ENCODE assay signal across 24 cellular contexts in genomic region chr17:80851277-80851925, GRCh38.
DNase-seq lines count a peak whose midpoint lies in the region; ATAC-seq and TF ChIP-seq lines count a peak whose summit lies in the region.
"Had no signal": no experiment of that assay in that cellular context is flagged by ENCODE, and none has a peak within 500 bp of the region (broad histone marks: within the 10 kb centered on the region; RNA-seq: fewer than 3 reads in every experiment).

No MANE protein-coding gene starts in this region.

- intact Hi-C loops in activated naive CD4-positive, alpha-beta T cell treated with anti-CD3 and anti-CD28 coated beads for 36 hours (cut with micrococcal nuclease) = no loop called here
- intact Hi-C loops in spleen (cut with DNase I; ENCODE audit: low total_unique reads) (no loop called here), CD14-positive monocyte (cut with micrococcal nuclease) (no loop called here)

- H3K27ac ChIP-seq in RWPE2 (ENCODE audit: poor library complexity, severe bottlenecking) = peak overlapping the region; percentile 63
- H3K27ac ChIP-seq in spleen = no peak overlapping the region
- H3K27ac ChIP-seq: esophagus squamous epithelium, ovary had no signal

- WGBS in spleen, 5 donors = 90 to 95% (median 93%) methylated on average over 17 of the region's 17 CpGs

- no peak overlapping the region for H3K4me3 Mint-ChIP-seq in activated naive CD4-positive, alpha-beta T cell treated with anti-CD3 and anti-CD28 coated beads for 36 hours
- no peak overlapping the region for H3K4me3 Mint-ChIP-seq in CD14-positive monocyte
- H3K4me3 Mint-ChIP-seq: CD8-positive, alpha-beta T cell; naive B cell had no signal

- no peak for TF ChIP-seq CTCF in RWPE2 (IDR thresholded peaks at IDR 0.05; ENCODE audit: poor library complexity, severe bottlenecking)
- TF ChIP-seq CTCF in spleen (IDR thresholded peaks at IDR 0.05 in 8 of 11, conservative IDR thresholded peaks at IDR 0.05 in 3 of 11) = no peak
- TF ChIP-seq CTCF in CD14-positive monocyte (IDR thresholded peaks at IDR 0.05) = no peak

- peaks cover 31% of the 10 kb centered on the region for H3K36me3 ChIP-seq in RWPE2 (ENCODE audit: low read depth)
- H3K36me3 ChIP-seq in spleen = peaks cover 0 to 78% (median 10%) of the 10 kb centered on the region in 6 donors
- H3K36me3 ChIP-seq: ovary had no signal

- no peak for DNase-seq in activated naive CD4-positive, alpha-beta T cell treated with anti-CD3 and anti-CD28 coated beads for 36 hours
- DNase-seq in activated naive CD4-positive, alpha-beta T cell treated with anti-CD3 and anti-CD28 coated beads, Interleukin-2, amount 50 U/mL, for 16 hours = no peak
- DNase-seq in RWPE2 (ENCODE audit: low spot score) = peak; percentile 51
- DNase-seq in ecto neural progenitor cell (ENCODE audit: low spot score) = peak; percentile 45
- DNase-seq in spleen = peak; percentile 50
- DNase-seq in CD14-positive monocyte (ENCODE audit: low spot score) = no peak
- DNase-seq: activated CD8-positive, alpha-beta memory T cell treated with anti-CD3 and anti-CD28 coated beads for 24 hours; CD8-positive, alpha-beta T cell; effector CD8-positive, alpha-beta T cell; esophagus squamous epithelium; GOT3; KG1; mesendoderm; MV-4-11; naive B cell; NCI-H1694 treated with DMSO at 0.1 percent for 48 hours; NCI-H2227 treated with DMSO at 0.1 percent for 48 hours; PC-3; SIG-M5; T-helper 1 cell had no signal

- H3K4me1 ChIP-seq in RWPE2 (ENCODE audit: insufficient read depth, poor library complexity, severe bottlenecking) (peaks cover 39% of the 10 kb centered on the region), spleen (peaks cover 0 to 30% (median 10%) of the 10 kb centered on the region in 6 donors)

- H3K9me3 ChIP-seq in RWPE2 (ENCODE audit: severe bottlenecking) = no peaks in the 10 kb centered on the region
- no peaks in the 10 kb centered on the region for H3K9me3 ChIP-seq in spleen
- H3K9me3 ChIP-seq: esophagus squamous epithelium, ovary had no signal

- ATAC-seq in RWPE2 (ENCODE audit: low read depth) = no peak
- no peak for ATAC-seq in HG03095 (IDR thresholded peaks at IDR 0.05; ENCODE audit: unreplicated experiment)
- no peak for ATAC-seq in SK-N-SH treated with all-trans-retinoic acid at 6 μM for 48 hours
- ATAC-seq: CD8-positive, alpha-beta T cell; sciatic nerve had no signal

- no peak overlapping the region for H3K4me3 ChIP-seq in RWPE2 (ENCODE audit: severe bottlenecking)
- no peak overlapping the region for H3K4me3 ChIP-seq in spleen
- H3K4me3 ChIP-seq: esophagus squamous epithelium, ovary had no signal

- TF ChIP-seq POLR2A in spleen (IDR thresholded peaks at IDR 0.05) = no peak

- H3K27ac Mint-ChIP-seq in activated naive CD4-positive, alpha-beta T cell treated with anti-CD3 and anti-CD28 coated beads for 36 hours = peak overlapping the region; percentile 44
- H3K27ac Mint-ChIP-seq in CD14-positive monocyte = peak overlapping the region in 2 of 7 donors; percentile 16 to 33
- H3K27ac Mint-ChIP-seq: CD8-positive, alpha-beta T cell; naive B cell had no signal

- no peaks in the 10 kb centered on the region for H3K9me3 Mint-ChIP-seq in activated naive CD4-positive, alpha-beta T cell treated with anti-CD3 and anti-CD28 coated beads for 36 hours
- peaks cover 0 to 3% (median 0%) of the 10 kb centered on the region in 7 donors for H3K9me3 Mint-ChIP-seq in CD14-positive monocyte
- H3K9me3 Mint-ChIP-seq: CD8-positive, alpha-beta T cell; naive B cell had no signal

- H3K36me3 Mint-ChIP-seq in activated naive CD4-positive, alpha-beta T cell treated with anti-CD3 and anti-CD28 coated beads for 36 hours (ENCODE audit: low read depth) = peaks cover 39% of the 10 kb centered on the region
- H3K36me3 Mint-ChIP-seq in CD14-positive monocyte = peaks cover 52 to 60% of the 10 kb centered on the region in 2 donors

- no peaks in the 10 kb centered on the region for H3K27me3 ChIP-seq in RWPE2 (ENCODE audit: insufficient read depth, poor library complexity, severe bottlenecking)
- no peaks in the 10 kb centered on the region for H3K27me3 ChIP-seq in spleen (replicated peaks in 1 of 7)
- H3K27me3 ChIP-seq: esophagus squamous epithelium, ovary had no signal

- no peaks in the 10 kb centered on the region for H3K27me3 Mint-ChIP-seq in activated naive CD4-positive, alpha-beta T cell treated with anti-CD3 and anti-CD28 coated beads for 36 hours (ENCODE audit: low read depth)
- peaks cover 0 to 2% (median 0%) of the 10 kb centered on the region in 3 donors for H3K27me3 Mint-ChIP-seq in CD14-positive monocyte (ENCODE audit: low read depth in 3 of 3)
- H3K27me3 Mint-ChIP-seq: naive B cell had no signal

- H3K4me1 Mint-ChIP-seq in activated naive CD4-positive, alpha-beta T cell treated with anti-CD3 and anti-CD28 coated beads for 36 hours (ENCODE audit: low read depth) = peaks cover 67% of the 10 kb centered on the region
- peaks cover 16% of the 10 kb centered on the region for H3K4me1 Mint-ChIP-seq in CD14-positive monocyte

- CTCF ChIA-PET in activated naive CD4-positive, alpha-beta T cell treated with anti-CD3 and anti-CD28 coated beads for 36 hours (lab: Charles Lee) = no interaction called here

TF ChIP-seq in SK-N-SH treated with all-trans-retinoic acid at 6 μM for 48 hours, 23 proteins besides CTCF, POLR2A, EP300 and RAD21:
- TF ChIP-seq TCF4 (CRISPR knock-in tag; IDR thresholded peaks at IDR 0.05; ENCODE audit: borderline replicate concordance) (no peak), PATZ1 (CRISPR knock-in tag; IDR thresholded peaks at IDR 0.05; ENCODE audit: borderline replicate concordance) (no peak), CSRNP3 (CRISPR knock-in tag; IDR thresholded peaks at IDR 0.05) (no peak), ZNF70 (CRISPR knock-in tag; IDR thresholded peaks at IDR 0.05) (no peak), ZC3H10 (CRISPR knock-in tag; IDR thresholded peaks at IDR 0.05) (no peak), BACH2 (CRISPR knock-in tag; IDR thresholded peaks at IDR 0.05; ENCODE audit: borderline replicate concordance) (no peak), GLIS3 (CRISPR knock-in tag; IDR thresholded peaks at IDR 0.05) (no peak), RARB (CRISPR knock-in tag; IDR thresholded peaks at IDR 0.05) (no peak), ZFP30 (CRISPR knock-in tag; IDR thresholded peaks at IDR 0.05) (no peak), PPARA (CRISPR knock-in tag; IDR thresholded peaks at IDR 0.05; ENCODE audit: borderline replicate concordance) (no peak)
- TF ChIP-seq, protein P1, sequence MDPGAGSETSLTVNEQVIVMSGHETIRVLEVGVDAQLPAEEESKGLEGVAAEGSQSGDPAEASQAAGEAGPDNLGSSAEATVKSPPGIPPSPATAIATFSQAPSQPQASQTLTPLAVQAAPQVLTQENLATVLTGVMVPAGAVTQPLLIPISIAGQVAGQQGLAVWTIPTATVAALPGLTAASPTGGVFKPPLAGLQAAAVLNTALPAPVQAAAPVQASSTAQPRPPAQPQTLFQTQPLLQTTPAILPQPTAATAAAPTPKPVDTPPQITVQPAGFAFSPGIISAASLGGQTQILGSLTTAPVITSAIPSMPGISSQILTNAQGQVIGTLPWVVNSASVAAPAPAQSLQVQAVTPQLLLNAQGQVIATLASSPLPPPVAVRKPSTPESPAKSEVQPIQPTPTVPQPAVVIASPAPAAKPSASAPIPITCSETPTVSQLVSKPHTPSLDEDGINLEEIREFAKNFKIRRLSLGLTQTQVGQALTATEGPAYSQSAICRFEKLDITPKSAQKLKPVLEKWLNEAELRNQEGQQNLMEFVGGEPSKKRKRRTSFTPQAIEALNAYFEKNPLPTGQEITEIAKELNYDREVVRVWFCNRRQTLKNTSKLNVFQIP (CRISPR knock-in tag; IDR thresholded peaks at IDR 0.05; ENCODE audit: borderline replicate concordance, low read depth) = no peak
TF ChIP-seq in SK-N-SH treated with all-trans-retinoic acid at 6 μM for 48 hours: peak in this region for 0.

Comparison
In these comparisons a context has a peak if more than half of its experiments do, and no peak if none do; other contexts are left out.
1. DNase-seq: peak in RWPE2 (single experiment), ecto neural progenitor cell (single experiment) and spleen (single experiment); none in activated naive CD4-positive, alpha-beta T cell treated with anti-CD3 and anti-CD28 coated beads for 36 hours (single experiment), activated naive CD4-positive, alpha-beta T cell treated with anti-CD3 and anti-CD28 coated beads, Interleukin-2, amount 50 U/mL, for 16 hours (single experiment) and CD14-positive monocyte (single experiment).